In the genomic region with DNA sequence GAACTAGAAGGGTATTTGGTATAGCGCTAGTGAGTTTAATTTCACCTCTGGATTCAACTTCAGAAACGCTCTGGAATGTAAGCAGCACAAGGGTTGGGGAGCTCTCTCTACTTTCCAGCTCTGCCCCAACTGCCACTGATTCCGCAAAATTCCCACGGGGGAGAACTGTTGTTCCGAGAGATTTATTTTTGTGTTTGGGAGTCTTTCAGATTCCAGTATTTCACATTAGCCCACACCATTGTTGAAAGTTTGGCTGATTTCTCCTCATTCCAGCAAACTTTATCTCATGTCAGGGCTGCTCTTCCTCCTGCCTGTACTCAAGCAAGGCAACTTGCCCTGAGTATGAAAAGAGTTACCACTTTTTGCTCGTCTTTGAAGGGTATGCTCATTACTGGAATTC, we compare ENCODE assay signal across 16 cellular contexts.
A peak's percentile ranks its signal among the peaks of the same experiment; 100 is the strongest.
DNase-seq lines count a peak whose midpoint lies in the region; ATAC-seq and TF ChIP-seq lines count a peak whose summit lies in the region.
"Had no signal": no experiment of that assay in that cellular context is flagged by ENCODE, and none has a peak within 500 bp of the region (broad histone marks: within the 10 kb centered on the region; RNA-seq: fewer than 3 reads in every experiment).

No MANE protein-coding gene starts in this region.

- H3K9ac ChIP-seq in mesenchymal stem cell (ENCODE audit: low read length), result no peak overlapping the region

- ATAC-seq in GM21576 (IDR thresholded peaks at IDR 0.05; ENCODE audit: unreplicated experiment), result no peak
- ATAC-seq: GM23338 had no signal

- H2AK5ac ChIP-seq in mesenchymal stem cell (ENCODE audit: low read length, severe bottlenecking), result peak overlapping the region; percentile 69

- no peak overlapping the region for H3K4me2 ChIP-seq in mesenchymal stem cell (ENCODE audit: low read length, poor library complexity, severe bottlenecking)
- H3K4me2 ChIP-seq: GM23338 had no signal

- POLR2A ChIA-PET in A673 (lab: Charles Lee; ENCODE audit: low non-redundant PET), result no interaction called here

- H2BK12ac ChIP-seq in mesenchymal stem cell (ENCODE audit: low read length in 2 of 2), result no peak overlapping the region

- intact Hi-C loops in tibial artery (cut with DNase I; ENCODE audit: low total_unique reads), result no loop called here
- intact Hi-C loops in A673 (cut with micrococcal nuclease; ENCODE audit: unreplicated experiment), result no loop called here

- peak overlapping the region; percentile 58 to 80 for H3K18ac ChIP-seq in mesenchymal stem cell (ENCODE audit: low read depth in 1 of 2, low read length in 2 of 2)

- no peaks in the 10 kb centered on the region for H3K9me3 ChIP-seq in mesenchymal stem cell (ENCODE audit: control insufficient read depth, low read length)
- no peaks in the 10 kb centered on the region for H3K9me3 ChIP-seq in tibial artery
- H3K9me3 ChIP-seq in A673 (ENCODE audit: low read depth, low read length, poor library complexity, severe bottlenecking), result no peaks in the 10 kb centered on the region
- H3K9me3 ChIP-seq: BE2C had no signal

- peaks cover 0 to 11% of the 10 kb centered on the region in 2 experiments for H3K27me3 ChIP-seq in mesenchymal stem cell (ENCODE audit: control insufficient read depth in 1 of 2, insufficient read depth in 1 of 2, low read length in 2 of 2)
- H3K27me3 ChIP-seq in tibial artery, result no peaks in the 10 kb centered on the region
- H3K27me3 ChIP-seq in A673 (replicated peaks; ENCODE audit: insufficient read depth, low read depth, low read length, poor library complexity), result no peaks in the 10 kb centered on the region
- H3K27me3 ChIP-seq: BE2C had no signal

- no peak overlapping the region for H4K91ac ChIP-seq in mesenchymal stem cell (ENCODE audit: low read length)

- H3K4me3 ChIP-seq in mesenchymal stem cell (ENCODE audit: insufficient read depth in 1 of 2, low read depth in 1 of 2, low read length in 2 of 2) (no peak overlapping the region), tibial artery (no peak overlapping the region), A673 (ENCODE audit: low read depth, low read length, poor library complexity, severe bottlenecking) (no peak overlapping the region)
- H3K4me3 ChIP-seq: GM23338 had no signal

- no peaks in the 10 kb centered on the region for H3K79me1 ChIP-seq in mesenchymal stem cell (replicated peaks; ENCODE audit: low read length, poor library complexity, severe bottlenecking)

- H2BK5ac ChIP-seq in mesenchymal stem cell (ENCODE audit: low read depth, low read length, poor library complexity, severe bottlenecking), result peak overlapping the region; percentile 57

- 49% methylated on average over 4 of the region's 6 CpGs for WGBS in mesenchymal stem cell

- H2BK120ac ChIP-seq in mesenchymal stem cell (ENCODE audit: low read depth, low read length), result no peak overlapping the region

- H2AFZ ChIP-seq in mesenchymal stem cell (ENCODE audit: low read depth, low read length), result no peak overlapping the region
- H2AFZ ChIP-seq: GM23338 had no signal

- H3K36me3 ChIP-seq in mesenchymal stem cell (ENCODE audit: control insufficient read depth in 1 of 2, insufficient read depth in 2 of 2, low read depth in 1 of 2, low read length in 2 of 2) (no peaks in the 10 kb centered on the region), tibial artery (no peaks in the 10 kb centered on the region), A673 (ENCODE audit: insufficient read depth, low read length, poor library complexity, severe bottlenecking) (no peaks in the 10 kb centered on the region)
- H3K36me3 ChIP-seq: BE2C had no signal

- H3K14ac ChIP-seq in mesenchymal stem cell (ENCODE audit: low read length in 2 of 2), result no peak overlapping the region

- H3K4ac ChIP-seq in mesenchymal stem cell (ENCODE audit: low read depth in 1 of 2, low read length in 2 of 2), result peak overlapping the region in 1 of 2 experiments; percentile 35

- TF ChIP-seq CTCF in tibial artery (IDR thresholded peaks at IDR 0.05) (no peak), A673 (conservative IDR thresholded peaks at IDR 0.05; ENCODE audit: low read depth, low read length) (no peak)

- no TSS peak for BruUV-seq in A673 (replicated peaks; lab: Mats Ljungman, UMichigan)

- no peak overlapping the region for H4K8ac ChIP-seq in mesenchymal stem cell (ENCODE audit: low read length)

- H3K27ac ChIP-seq in mesenchymal stem cell (ENCODE audit: low read length, poor library complexity, severe bottlenecking) (peak overlapping the region; percentile 71), tibial artery (peak overlapping the region; percentile 44 to 65), A673 (ENCODE audit: low read depth, low read length, poor library complexity, severe bottlenecking) (no peak overlapping the region)
- H3K27ac ChIP-seq: C4-2B had no signal

- CTCF ChIA-PET in A673 (lab: Charles Lee), result no interaction called here

- DNase-seq in M059J (ENCODE audit: low read depth), result peak; percentile 6
- peak; percentile 53 for DNase-seq in astrocyte of the hippocampus (ENCODE audit: low read depth, low spot score)
- peak; percentile 56 for DNase-seq in mesenchymal stem cell
- DNase-seq in tibial artery, result no peak
- DNase-seq in activated CD8-positive, alpha-beta memory T cell treated with anti-CD3 and anti-CD28 coated beads, Interleukin-2, amount 50 U/mL, for 4 hours, result no peak
- DNase-seq in A673 (ENCODE audit: low spot score), result no peak
- no peak for DNase-seq in DMS153 treated with DMSO at 0.1 percent for 48 hours (lab: John Stamatoyannopoulos, UW; ENCODE audit: unreplicated experiment)
- DNase-seq: BE2C; CD4-positive, alpha-beta memory T cell; DMS153; DND-41; GDM1; H7 had no signal

- no peak overlapping the region for H3K23ac ChIP-seq in mesenchymal stem cell (ENCODE audit: low read length in 2 of 2)

- H2BK15ac ChIP-seq in mesenchymal stem cell (ENCODE audit: low read depth, poor library complexity, severe bottlenecking), result no peak overlapping the region

- H3K4me1 ChIP-seq in mesenchymal stem cell (ENCODE audit: control insufficient read depth, insufficient read depth, low read depth, low read length) (no peaks in the 10 kb centered on the region), tibial artery (peaks cover 0 to 15% (median 0%) of the 10 kb centered on the region in 4 donors), A673 (ENCODE audit: insufficient read depth, low read length, poor library complexity, severe bottlenecking) (no peaks in the 10 kb centered on the region)

Comparison
In these comparisons a context has a peak if more than half of its experiments do, and no peak if none do; other contexts are left out.
1. DNase-seq: peak in M059J (single experiment), astrocyte of the hippocampus (single experiment) and mesenchymal stem cell (single experiment); none in tibial artery (0 of 2), activated CD8-positive, alpha-beta memory T cell treated with anti-CD3 and anti-CD28 coated beads, Interleukin-2, amount 50 U/mL, for 4 hours (single experiment), A673 (single experiment) and DMS153 treated with DMSO at 0.1 percent for 48 hours (single experiment).